1 cellular context compared by ENCODE assay signal in the genomic region with DNA sequence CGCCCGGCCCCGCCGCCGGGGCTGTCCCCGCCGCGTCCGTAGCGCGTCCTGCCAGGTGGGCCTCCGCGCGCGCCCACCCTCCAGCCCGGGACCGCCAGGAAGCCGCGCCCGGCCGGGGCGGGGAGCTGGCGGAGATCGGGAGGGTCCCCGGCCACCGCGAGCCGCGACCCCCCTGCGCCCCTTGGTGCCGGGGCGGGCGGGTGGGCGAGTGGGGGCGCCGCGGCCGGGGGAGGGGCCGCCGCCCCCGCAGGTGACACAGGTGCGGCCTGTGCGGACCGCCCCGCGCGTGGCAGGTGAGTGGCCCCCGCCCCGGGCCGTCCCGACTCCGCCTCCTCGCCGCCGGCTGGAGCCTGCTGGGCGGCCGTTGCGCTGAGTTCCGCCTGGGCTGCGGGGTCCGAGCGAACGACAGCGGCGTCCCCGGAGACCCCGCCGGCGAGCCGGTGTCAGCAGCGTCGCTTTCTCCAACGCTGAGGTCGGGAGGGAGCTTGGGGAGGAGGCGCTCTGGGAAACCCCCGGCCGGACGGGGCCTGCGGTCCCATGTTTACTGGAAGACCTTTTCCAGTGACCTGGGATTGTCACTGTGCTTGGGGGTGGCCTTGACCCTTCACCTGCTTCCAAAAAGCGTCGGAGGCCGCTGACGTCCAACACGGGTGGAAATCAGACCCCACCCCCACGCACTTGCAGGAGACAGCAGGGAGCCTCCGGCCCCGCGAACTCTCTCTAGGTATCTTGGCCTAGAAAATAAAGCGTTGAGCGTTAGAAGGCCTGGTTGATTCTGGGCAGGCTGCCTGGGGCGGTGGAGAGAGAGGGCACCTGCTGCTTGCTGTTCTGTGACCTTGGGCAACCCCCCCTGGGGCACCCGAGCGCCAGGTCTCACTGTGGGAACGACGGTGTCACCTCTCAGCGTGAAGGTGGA.
TF ChIP-seq lines count a peak whose summit lies in the region.

No MANE protein-coding gene starts in this region.

TF ChIP-seq in HepG2, 621 proteins besides CTCF, POLR2A, EP300 and RAD21 (continued from another document and continues in another):
- TF ChIP-seq, protein P1, sequence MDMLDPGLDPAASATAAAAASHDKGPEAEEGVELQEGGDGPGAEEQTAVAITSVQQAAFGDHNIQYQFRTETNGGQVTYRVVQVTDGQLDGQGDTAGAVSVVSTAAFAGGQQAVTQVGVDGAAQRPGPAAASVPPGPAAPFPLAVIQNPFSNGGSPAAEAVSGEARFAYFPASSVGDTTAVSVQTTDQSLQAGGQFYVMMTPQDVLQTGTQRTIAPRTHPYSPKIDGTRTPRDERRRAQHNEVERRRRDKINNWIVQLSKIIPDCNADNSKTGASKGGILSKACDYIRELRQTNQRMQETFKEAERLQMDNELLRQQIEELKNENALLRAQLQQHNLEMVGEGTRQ (IDR thresholded peaks at IDR 0.05; ENCODE audit: low read depth, low read length): no peak
- TF ChIP-seq, protein P1 (CRISPR knock-in tag; IDR thresholded peaks at IDR 0.05; ENCODE audit: borderline replicate concordance): no peak
- TF ChIP-seq ZNF180 (CRISPR knock-in tag; IDR thresholded peaks at IDR 0.05; ENCODE audit: borderline replicate concordance, low read depth) (no peak), ELF3 (CRISPR knock-in tag; IDR thresholded peaks at IDR 0.05) (peak; percentile 8; the same call in 1 of the 2 replicates), HNF4G (IDR thresholded peaks at IDR 0.05; ENCODE audit: borderline replicate concordance, low read depth, low read length) (no peak; the same call in 1 of the 2 replicates), HNF4G (CRISPR knock-in tag; IDR thresholded peaks at IDR 0.05; ENCODE audit: borderline replicate concordance, low read depth) (no peak), NAIF1 (CRISPR knock-in tag; IDR thresholded peaks at IDR 0.05; ENCODE audit: borderline replicate concordance) (no peak), THYN1 (CRISPR knock-in tag; IDR thresholded peaks at IDR 0.05; ENCODE audit: borderline replicate concordance, low read depth) (no peak), ZBTB3 (CRISPR knock-in tag; IDR thresholded peaks at IDR 0.05; ENCODE audit: borderline replicate concordance, low read depth) (no peak; the same call in 1 of the 2 replicates), ZNF75D (CRISPR knock-in tag; IDR thresholded peaks at IDR 0.05; ENCODE audit: borderline replicate concordance) (no peak), CHCHD3 (CRISPR knock-in tag; IDR thresholded peaks at IDR 0.05) (0 out of 2 replicates have a peak, but pooled peaks have one; percentile 48), ZNF570 (CRISPR knock-in tag; IDR thresholded peaks at IDR 0.05; ENCODE audit: borderline replicate concordance) (no peak), JUNB (CRISPR knock-in tag; IDR thresholded peaks at IDR 0.05; ENCODE audit: borderline replicate concordance) (no peak), ZNF567 (CRISPR knock-in tag; IDR thresholded peaks at IDR 0.05; ENCODE audit: borderline replicate concordance) (no peak), PLRG1 (conservative IDR thresholded peaks at IDR 0.05) (no peak), ZFP36L1 (CRISPR knock-in tag; IDR thresholded peaks at IDR 0.05) (no peak), REL (CRISPR knock-in tag; conservative IDR thresholded peaks at IDR 0.05) (no peak), KDM3A (CRISPR knock-in tag; IDR thresholded peaks at IDR 0.05; ENCODE audit: low read depth) (no peak; the same call in 1 of the 2 replicates), SSRP1 (CRISPR knock-in tag; IDR thresholded peaks at IDR 0.05) (no peak), ZMAT3 (CRISPR knock-in tag; conservative IDR thresholded peaks at IDR 0.05) (no peak), POLR2AphosphoS2 (IDR thresholded peaks at IDR 0.05; ENCODE audit: low read depth, low read length) (no peak), RFXANK (CRISPR knock-in tag; IDR thresholded peaks at IDR 0.05) (no peak), ZNF776 (CRISPR knock-in tag; IDR thresholded peaks at IDR 0.05) (peak; percentile 4; the same call in 1 of the 2 replicates), ZNF329 (CRISPR knock-in tag; IDR thresholded peaks at IDR 0.05; ENCODE audit: low read depth) (no peak), NFKB2 (CRISPR knock-in tag; IDR thresholded peaks at IDR 0.05; ENCODE audit: borderline replicate concordance) (peak; percentile 67; the same call in 1 of the 2 replicates), EEA1 (CRISPR knock-in tag; IDR thresholded peaks at IDR 0.05; ENCODE audit: borderline replicate concordance) (no peak), TP53 (CRISPR knock-in tag; conservative IDR thresholded peaks at IDR 0.05) (no peak; the same call in 1 of the 2 replicates), ZSCAN25 (CRISPR knock-in tag; IDR thresholded peaks at IDR 0.05) (peak; percentile 43; the same call in 1 of the 2 replicates), RCOR2 (CRISPR knock-in tag; IDR thresholded peaks at IDR 0.05) (no peak), SOX6 (IDR thresholded peaks at IDR 0.05) (no peak), SOX6 (CRISPR knock-in tag; IDR thresholded peaks at IDR 0.05) (peak; percentile 33; the same call in 1 of the 2 replicates), ZNF775 (CRISPR knock-in tag; IDR thresholded peaks at IDR 0.05; ENCODE audit: borderline replicate concordance) (no peak), ZFP62 (CRISPR knock-in tag; IDR thresholded peaks at IDR 0.05) (no peak), ZNF724P (CRISPR knock-in tag; IDR thresholded peaks at IDR 0.05; ENCODE audit: borderline replicate concordance) (no peak; the same call in 1 of the 2 replicates), HOXA3 (CRISPR knock-in tag; IDR thresholded peaks at IDR 0.05) (peak; percentile 55; the same call in 1 of the 2 replicates), NFE2 (CRISPR knock-in tag; IDR thresholded peaks at IDR 0.05) (no peak), KDM2A (CRISPR knock-in tag; IDR thresholded peaks at IDR 0.05; ENCODE audit: borderline replicate concordance, low read depth) (peak; percentile 58; the same call in 1 of the 2 replicates), ZNF343 (CRISPR knock-in tag; IDR thresholded peaks at IDR 0.05) (0 out of 2 replicates have a peak, but pooled peaks have one; percentile 6), ZNF44 (CRISPR knock-in tag; IDR thresholded peaks at IDR 0.05) (no peak), KDM6A (CRISPR knock-in tag; IDR thresholded peaks at IDR 0.05; ENCODE audit: low read depth) (no peak), SP140L (CRISPR knock-in tag; IDR thresholded peaks at IDR 0.05; ENCODE audit: borderline replicate concordance) (no peak), STAT5B (CRISPR knock-in tag; IDR thresholded peaks at IDR 0.05) (no peak), ZNF749 (CRISPR knock-in tag; IDR thresholded peaks at IDR 0.05; ENCODE audit: borderline replicate concordance) (no peak), ZNF577 (CRISPR knock-in tag; IDR thresholded peaks at IDR 0.05; ENCODE audit: borderline replicate concordance, low read depth) (no peak), RARA (CRISPR knock-in tag; IDR thresholded peaks at IDR 0.05) (peak; percentile 76), NONO (IDR thresholded peaks at IDR 0.05) (no peak), NONO (CRISPR knock-in tag; conservative IDR thresholded peaks at IDR 0.05) (0 out of 2 replicates have a peak, but pooled peaks have one; percentile 14), GLI4 (CRISPR knock-in tag; IDR thresholded peaks at IDR 0.05; ENCODE audit: borderline replicate concordance) (peak; percentile 85; the same call in 1 of the 2 replicates), CCAR2 (optimal IDR thresholded peaks at IDR 0.05; ENCODE audit: low read depth, low read length) (no peak)
- TF ChIP-seq, protein P2, sequence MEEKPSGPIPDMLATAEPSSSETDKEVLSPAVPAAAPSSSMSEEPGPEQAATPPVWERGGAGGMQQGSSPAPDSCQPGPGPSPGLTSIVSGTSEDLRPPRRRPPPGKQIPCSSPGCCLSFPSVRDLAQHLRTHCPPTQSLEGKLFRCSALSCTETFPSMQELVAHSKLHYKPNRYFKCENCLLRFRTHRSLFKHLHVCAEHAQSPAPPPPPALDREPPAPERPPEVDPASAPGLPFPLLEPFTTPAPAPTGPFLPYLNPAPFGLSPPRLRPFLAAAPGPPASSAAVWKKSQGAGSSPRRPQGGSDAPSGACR (CRISPR knock-in tag; IDR thresholded peaks at IDR 0.05): no peak
- TF ChIP-seq, protein P3, sequence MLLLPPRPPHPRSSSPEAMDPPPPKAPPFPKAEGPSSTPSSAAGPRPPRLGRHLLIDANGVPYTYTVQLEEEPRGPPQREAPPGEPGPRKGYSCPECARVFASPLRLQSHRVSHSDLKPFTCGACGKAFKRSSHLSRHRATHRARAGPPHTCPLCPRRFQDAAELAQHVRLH (CRISPR knock-in tag; IDR thresholded peaks at IDR 0.05; ENCODE audit: borderline replicate concordance, low read depth): 0 out of 2 replicates have a peak, but pooled peaks have one; percentile 42
- TF ChIP-seq, protein P4, sequence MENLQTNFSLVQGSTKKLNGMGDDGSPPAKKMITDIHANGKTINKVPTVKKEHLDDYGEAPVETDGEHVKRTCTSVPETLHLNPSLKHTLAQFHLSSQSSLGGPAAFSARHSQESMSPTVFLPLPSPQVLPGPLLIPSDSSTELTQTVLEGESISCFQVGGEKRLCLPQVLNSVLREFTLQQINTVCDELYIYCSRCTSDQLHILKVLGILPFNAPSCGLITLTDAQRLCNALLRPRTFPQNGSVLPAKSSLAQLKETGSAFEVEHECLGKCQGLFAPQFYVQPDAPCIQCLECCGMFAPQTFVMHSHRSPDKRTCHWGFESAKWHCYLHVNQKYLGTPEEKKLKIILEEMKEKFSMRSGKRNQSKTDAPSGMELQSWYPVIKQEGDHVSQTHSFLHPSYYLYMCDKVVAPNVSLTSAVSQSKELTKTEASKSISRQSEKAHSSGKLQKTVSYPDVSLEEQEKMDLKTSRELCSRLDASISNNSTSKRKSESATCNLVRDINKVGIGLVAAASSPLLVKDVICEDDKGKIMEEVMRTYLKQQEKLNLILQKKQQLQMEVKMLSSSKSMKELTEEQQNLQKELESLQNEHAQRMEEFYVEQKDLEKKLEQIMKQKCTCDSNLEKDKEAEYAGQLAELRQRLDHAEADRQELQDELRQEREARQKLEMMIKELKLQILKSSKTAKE (CRISPR knock-in tag; IDR thresholded peaks at IDR 0.05; ENCODE audit: borderline replicate concordance): no peak
- TF ChIP-seq, protein P5, sequence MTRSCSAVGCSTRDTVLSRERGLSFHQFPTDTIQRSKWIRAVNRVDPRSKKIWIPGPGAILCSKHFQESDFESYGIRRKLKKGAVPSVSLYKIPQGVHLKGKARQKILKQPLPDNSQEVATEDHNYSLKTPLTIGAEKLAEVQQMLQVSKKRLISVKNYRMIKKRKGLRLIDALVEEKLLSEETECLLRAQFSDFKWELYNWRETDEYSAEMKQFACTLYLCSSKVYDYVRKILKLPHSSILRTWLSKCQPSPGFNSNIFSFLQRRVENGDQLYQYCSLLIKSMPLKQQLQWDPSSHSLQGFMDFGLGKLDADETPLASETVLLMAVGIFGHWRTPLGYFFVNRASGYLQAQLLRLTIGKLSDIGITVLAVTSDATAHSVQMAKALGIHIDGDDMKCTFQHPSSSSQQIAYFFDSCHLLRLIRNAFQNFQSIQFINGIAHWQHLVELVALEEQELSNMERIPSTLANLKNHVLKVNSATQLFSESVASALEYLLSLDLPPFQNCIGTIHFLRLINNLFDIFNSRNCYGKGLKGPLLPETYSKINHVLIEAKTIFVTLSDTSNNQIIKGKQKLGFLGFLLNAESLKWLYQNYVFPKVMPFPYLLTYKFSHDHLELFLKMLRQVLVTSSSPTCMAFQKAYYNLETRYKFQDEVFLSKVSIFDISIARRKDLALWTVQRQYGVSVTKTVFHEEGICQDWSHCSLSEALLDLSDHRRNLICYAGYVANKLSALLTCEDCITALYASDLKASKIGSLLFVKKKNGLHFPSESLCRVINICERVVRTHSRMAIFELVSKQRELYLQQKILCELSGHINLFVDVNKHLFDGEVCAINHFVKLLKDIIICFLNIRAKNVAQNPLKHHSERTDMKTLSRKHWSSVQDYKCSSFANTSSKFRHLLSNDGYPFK (CRISPR knock-in tag; IDR thresholded peaks at IDR 0.05; ENCODE audit: borderline replicate concordance): 0 out of 2 replicates have a peak, but pooled peaks have one; percentile 49
- TF ChIP-seq, protein P6, sequence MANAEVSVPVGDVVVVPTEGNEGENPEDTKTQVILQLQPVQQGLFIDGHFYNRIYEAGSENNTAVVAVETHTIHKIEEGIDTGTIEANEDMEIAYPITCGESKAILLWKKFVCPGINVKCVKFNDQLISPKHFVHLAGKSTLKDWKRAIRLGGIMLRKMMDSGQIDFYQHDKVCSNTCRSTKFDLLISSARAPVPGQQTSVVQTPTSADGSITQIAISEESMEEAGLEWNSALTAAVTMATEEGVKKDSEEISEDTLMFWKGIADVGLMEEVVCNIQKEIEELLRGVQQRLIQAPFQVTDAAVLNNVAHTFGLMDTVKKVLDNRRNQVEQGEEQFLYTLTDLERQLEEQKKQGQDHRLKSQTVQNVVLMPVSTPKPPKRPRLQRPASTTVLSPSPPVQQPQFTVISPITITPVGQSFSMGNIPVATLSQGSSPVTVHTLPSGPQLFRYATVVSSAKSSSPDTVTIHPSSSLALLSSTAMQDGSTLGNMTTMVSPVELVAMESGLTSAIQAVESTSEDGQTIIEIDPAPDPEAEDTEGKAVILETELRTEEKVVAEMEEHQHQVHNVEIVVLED (CRISPR knock-in tag; IDR thresholded peaks at IDR 0.05; ENCODE audit: borderline replicate concordance): peak; percentile 39; the same call in 1 of the 2 replicates
- TF ChIP-seq, protein P7, sequence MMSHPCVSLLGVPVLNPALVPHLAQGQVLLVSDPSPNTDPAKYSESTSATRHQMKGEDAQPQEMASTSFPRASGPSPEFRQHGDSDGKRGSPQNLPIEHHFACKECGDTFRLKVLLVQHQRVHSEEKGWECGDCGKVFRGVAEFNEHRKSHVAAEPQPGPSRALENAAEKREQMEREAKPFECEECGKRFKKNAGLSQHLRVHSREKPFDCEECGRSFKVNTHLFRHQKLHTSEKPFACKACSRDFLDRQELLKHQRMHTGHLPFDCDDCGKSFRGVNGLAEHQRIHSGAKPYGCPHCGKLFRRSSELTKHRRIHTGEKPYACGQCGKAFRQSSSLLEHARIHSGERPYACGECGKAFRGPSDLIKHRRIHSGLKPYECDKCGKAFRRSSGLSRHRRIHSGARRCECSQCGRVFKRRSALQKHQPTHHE (CRISPR knock-in tag; IDR thresholded peaks at IDR 0.05; ENCODE audit: borderline replicate concordance): no peak
- TF ChIP-seq, protein P8, sequence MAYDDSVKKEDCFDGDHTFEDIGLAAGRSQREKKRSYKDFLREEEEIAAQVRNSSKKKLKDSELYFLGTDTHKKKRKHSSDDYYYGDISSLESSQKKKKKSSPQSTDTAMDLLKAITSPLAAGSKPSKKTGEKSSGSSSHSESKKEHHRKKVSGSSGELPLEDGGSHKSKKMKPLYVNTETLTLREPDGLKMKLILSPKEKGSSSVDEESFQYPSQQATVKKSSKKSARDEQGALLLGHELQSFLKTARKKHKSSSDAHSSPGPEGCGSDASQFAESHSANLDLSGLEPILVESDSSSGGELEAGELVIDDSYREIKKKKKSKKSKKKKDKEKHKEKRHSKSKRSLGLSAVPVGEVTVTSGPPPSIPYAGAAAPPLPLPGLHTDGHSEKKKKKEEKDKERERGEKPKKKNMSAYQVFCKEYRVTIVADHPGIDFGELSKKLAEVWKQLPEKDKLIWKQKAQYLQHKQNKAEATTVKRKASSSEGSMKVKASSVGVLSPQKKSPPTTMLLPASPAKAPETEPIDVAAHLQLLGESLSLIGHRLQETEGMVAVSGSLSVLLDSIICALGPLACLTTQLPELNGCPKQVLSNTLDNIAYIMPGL (CRISPR knock-in tag; IDR thresholded peaks at IDR 0.05; ENCODE audit: borderline replicate concordance in 1 of 2, low read depth in 1 of 2): peak in 1 of 2 experiments; percentile 18; a peak in 3 of 4 replicates
